In the genomic region with DNA sequence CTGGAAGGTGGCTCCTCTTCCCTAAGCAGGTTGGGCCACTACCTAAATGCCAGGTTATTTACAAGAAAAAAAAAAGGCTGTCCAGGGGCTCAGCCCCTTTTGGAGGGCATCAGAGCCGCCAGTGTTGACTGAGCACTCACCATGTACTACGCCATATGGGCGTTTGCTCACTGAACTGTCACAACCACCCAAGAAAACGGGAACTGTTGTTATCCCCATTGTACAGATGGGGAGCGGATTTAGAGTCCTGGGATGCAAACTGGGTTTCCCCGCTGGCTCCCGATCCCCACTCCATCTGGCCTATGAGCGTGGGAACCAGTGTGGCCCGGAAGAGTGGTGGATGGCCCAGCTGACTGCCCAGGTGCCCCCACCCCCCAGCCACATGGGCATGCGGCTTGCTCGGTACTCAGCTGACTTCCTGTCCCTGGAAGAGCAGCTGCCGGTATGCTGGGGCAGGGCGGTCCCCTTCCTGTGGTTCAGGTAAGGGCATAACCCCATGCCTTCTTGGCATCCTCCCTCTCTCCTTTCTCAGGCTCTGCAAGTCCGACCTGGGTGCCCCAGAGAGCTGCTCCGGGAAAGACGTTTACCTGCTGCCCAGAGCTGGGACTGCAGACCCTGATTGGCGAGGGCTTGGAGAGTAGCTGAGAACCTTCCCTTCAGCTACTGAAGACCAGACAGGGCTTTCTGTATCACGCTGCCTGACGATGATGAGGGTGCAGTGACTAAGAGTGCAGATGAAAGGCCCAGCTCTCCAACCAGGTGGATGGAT, we compare ENCODE assay signal across 1 cellular context.
TF ChIP-seq lines count a peak whose summit lies in the region.

No MANE protein-coding gene starts in this region.

TF ChIP-seq in GM12878, 131 proteins besides CTCF, POLR2A, EP300 and RAD21 (continues in another document):
- TF ChIP-seq, protein P1, sequence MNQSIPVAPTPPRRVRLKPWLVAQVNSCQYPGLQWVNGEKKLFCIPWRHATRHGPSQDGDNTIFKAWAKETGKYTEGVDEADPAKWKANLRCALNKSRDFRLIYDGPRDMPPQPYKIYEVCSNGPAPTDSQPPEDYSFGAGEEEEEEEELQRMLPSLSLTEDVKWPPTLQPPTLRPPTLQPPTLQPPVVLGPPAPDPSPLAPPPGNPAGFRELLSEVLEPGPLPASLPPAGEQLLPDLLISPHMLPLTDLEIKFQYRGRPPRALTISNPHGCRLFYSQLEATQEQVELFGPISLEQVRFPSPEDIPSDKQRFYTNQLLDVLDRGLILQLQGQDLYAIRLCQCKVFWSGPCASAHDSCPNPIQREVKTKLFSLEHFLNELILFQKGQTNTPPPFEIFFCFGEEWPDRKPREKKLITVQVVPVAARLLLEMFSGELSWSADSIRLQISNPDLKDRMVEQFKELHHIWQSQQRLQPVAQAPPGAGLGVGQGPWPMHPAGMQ (IDR thresholded peaks at IDR 0.05; ENCODE audit: borderline replicate concordance), result no peak
- TF ChIP-seq DPF2 (IDR thresholded peaks at IDR 0.05), result 0 out of 2 replicates have a peak, but pooled peaks have one; percentile 51
- TF ChIP-seq RB1 (IDR thresholded peaks at IDR 0.05; ENCODE audit: borderline replicate concordance), result peak; percentile 40; the same call in 1 of the 2 replicates
- TF ChIP-seq NFXL1 (IDR thresholded peaks at IDR 0.05; ENCODE audit: borderline replicate concordance), result no peak
- TF ChIP-seq, protein P2, sequence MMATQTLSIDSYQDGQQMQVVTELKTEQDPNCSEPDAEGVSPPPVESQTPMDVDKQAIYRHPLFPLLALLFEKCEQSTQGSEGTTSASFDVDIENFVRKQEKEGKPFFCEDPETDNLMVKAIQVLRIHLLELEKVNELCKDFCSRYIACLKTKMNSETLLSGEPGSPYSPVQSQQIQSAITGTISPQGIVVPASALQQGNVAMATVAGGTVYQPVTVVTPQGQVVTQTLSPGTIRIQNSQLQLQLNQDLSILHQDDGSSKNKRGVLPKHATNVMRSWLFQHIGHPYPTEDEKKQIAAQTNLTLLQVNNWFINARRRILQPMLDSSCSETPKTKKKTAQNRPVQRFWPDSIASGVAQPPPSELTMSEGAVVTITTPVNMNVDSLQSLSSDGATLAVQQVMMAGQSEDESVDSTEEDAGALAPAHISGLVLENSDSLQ (IDR thresholded peaks at IDR 0.05), result no peak
- peak; percentile 48; the same call in 1 of the 2 replicates for TF ChIP-seq MTA2 (IDR thresholded peaks at IDR 0.05; ENCODE audit: low read depth)
- TF ChIP-seq CEBPB (IDR thresholded peaks at IDR 0.05; ENCODE audit: borderline replicate concordance in 1 of 2, low read depth in 2 of 2, low read length in 2 of 2), result no peak
- TF ChIP-seq NBN (IDR thresholded peaks at IDR 0.05), result no peak
- peak; percentile 52; the same call in 1 of the 2 replicates for TF ChIP-seq SPI1 (IDR thresholded peaks at IDR 0.05; ENCODE audit: borderline replicate concordance, insufficient read depth, low read depth, low read length)
- TF ChIP-seq TCF12 (IDR thresholded peaks at IDR 0.05; ENCODE audit: low read depth, low read length), result peak; percentile 89
- no peak for TF ChIP-seq CBFB (IDR thresholded peaks at IDR 0.05; ENCODE audit: low read depth)
- TF ChIP-seq MXI1 (IDR thresholded peaks at IDR 0.05; ENCODE audit: low read depth, low read length), result 0 out of 2 replicates have a peak, but pooled peaks have one; percentile 29
- TF ChIP-seq SIN3A (IDR thresholded peaks at IDR 0.05; ENCODE audit: low read depth, low read length), result no peak; the same call in 1 of the 2 replicates
- no peak for TF ChIP-seq POU2F2 (IDR thresholded peaks at IDR 0.05; ENCODE audit: borderline replicate concordance, low read depth, low read length)
- no peak for TF ChIP-seq POLR2AphosphoS5 (IDR thresholded peaks at IDR 0.05; ENCODE audit: low read length)
- peak; percentile 64; the same call in 1 of the 2 replicates for TF ChIP-seq IKZF1 (conservative IDR thresholded peaks at IDR 0.05)
- peak; percentile 92 for TF ChIP-seq TCF3 (IDR thresholded peaks at IDR 0.05; ENCODE audit: borderline replicate concordance, insufficient read depth, low read depth, low read length)
- peak; percentile 68 for TF ChIP-seq GATAD2B (conservative IDR thresholded peaks at IDR 0.05; ENCODE audit: low read depth)
- no peak for TF ChIP-seq EZH2 (IDR thresholded peaks at IDR 0.05; ENCODE audit: borderline replicate concordance, control insufficient read depth, low read depth, low read length)
- TF ChIP-seq EED (IDR thresholded peaks at IDR 0.05; ENCODE audit: low read depth), result peak; percentile 63; the same call in 1 of the 2 replicates
- TF ChIP-seq ZNF217 (IDR thresholded peaks at IDR 0.05), result no peak
- no peak for TF ChIP-seq JUNB (IDR thresholded peaks at IDR 0.05)
- peak; percentile 58 to 82; a peak in 3 of 4 replicates for TF ChIP-seq BHLHE40 (IDR thresholded peaks at IDR 0.05; ENCODE audit: borderline replicate concordance in 1 of 2, low read depth in 2 of 2, low read length in 1 of 2)
- TF ChIP-seq, protein P3, sequence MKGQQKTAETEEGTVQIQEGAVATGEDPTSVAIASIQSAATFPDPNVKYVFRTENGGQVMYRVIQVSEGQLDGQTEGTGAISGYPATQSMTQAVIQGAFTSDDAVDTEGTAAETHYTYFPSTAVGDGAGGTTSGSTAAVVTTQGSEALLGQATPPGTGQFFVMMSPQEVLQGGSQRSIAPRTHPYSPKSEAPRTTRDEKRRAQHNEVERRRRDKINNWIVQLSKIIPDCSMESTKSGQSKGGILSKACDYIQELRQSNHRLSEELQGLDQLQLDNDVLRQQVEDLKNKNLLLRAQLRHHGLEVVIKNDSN (IDR thresholded peaks at IDR 0.05; ENCODE audit: borderline replicate concordance, extremely low read length, insufficient read depth, low read depth, low read length), result peak; percentile 61
- TF ChIP-seq, protein P4, sequence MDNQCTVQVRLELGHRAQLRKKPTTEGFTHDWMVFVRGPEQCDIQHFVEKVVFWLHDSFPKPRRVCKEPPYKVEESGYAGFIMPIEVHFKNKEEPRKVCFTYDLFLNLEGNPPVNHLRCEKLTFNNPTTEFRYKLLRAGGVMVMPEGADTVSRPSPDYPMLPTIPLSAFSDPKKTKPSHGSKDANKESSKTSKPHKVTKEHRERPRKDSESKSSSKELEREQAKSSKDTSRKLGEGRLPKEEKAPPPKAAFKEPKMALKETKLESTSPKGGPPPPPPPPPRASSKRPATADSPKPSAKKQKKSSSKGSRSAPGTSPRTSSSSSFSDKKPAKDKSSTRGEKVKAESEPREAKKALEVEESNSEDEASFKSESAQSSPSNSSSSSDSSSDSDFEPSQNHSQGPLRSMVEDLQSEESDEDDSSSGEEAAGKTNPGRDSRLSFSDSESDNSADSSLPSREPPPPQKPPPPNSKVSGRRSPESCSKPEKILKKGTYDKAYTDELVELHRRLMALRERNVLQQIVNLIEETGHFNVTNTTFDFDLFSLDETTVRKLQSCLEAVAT (IDR thresholded peaks at IDR 0.05), result peak; percentile 32; the same call in 1 of the 2 replicates
- TF ChIP-seq MEF2B (IDR thresholded peaks at IDR 0.05; ENCODE audit: partially characterized antibody, poor library complexity, severe bottlenecking), result peak; percentile 23
- TF ChIP-seq CHD2 (IDR thresholded peaks at IDR 0.05; ENCODE audit: borderline replicate concordance, low read depth, low read length), result peak; percentile 32; the same call in 1 of the 2 replicates
- TF ChIP-seq SMAD1 (IDR thresholded peaks at IDR 0.05; ENCODE audit: low read depth, partially characterized antibody), result no peak
- TF ChIP-seq, protein P5, sequence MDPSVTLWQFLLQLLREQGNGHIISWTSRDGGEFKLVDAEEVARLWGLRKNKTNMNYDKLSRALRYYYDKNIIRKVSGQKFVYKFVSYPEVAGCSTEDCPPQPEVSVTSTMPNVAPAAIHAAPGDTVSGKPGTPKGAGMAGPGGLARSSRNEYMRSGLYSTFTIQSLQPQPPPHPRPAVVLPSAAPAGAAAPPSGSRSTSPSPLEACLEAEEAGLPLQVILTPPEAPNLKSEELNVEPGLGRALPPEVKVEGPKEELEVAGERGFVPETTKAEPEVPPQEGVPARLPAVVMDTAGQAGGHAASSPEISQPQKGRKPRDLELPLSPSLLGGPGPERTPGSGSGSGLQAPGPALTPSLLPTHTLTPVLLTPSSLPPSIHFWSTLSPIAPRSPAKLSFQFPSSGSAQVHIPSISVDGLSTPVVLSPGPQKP (IDR thresholded peaks at IDR 0.05; ENCODE audit: low read depth, low read length), result no peak
- TF ChIP-seq SIX5 (IDR thresholded peaks at IDR 0.05; ENCODE audit: low read depth, low read length, severe bottlenecking), result no peak
- TF ChIP-seq PAX5 (IDR thresholded peaks at IDR 0.05; ENCODE audit: borderline replicate concordance, low read depth, low read length), result 0 out of 2 replicates have a peak, but pooled peaks have one; percentile 15
- TF ChIP-seq, protein P6, sequence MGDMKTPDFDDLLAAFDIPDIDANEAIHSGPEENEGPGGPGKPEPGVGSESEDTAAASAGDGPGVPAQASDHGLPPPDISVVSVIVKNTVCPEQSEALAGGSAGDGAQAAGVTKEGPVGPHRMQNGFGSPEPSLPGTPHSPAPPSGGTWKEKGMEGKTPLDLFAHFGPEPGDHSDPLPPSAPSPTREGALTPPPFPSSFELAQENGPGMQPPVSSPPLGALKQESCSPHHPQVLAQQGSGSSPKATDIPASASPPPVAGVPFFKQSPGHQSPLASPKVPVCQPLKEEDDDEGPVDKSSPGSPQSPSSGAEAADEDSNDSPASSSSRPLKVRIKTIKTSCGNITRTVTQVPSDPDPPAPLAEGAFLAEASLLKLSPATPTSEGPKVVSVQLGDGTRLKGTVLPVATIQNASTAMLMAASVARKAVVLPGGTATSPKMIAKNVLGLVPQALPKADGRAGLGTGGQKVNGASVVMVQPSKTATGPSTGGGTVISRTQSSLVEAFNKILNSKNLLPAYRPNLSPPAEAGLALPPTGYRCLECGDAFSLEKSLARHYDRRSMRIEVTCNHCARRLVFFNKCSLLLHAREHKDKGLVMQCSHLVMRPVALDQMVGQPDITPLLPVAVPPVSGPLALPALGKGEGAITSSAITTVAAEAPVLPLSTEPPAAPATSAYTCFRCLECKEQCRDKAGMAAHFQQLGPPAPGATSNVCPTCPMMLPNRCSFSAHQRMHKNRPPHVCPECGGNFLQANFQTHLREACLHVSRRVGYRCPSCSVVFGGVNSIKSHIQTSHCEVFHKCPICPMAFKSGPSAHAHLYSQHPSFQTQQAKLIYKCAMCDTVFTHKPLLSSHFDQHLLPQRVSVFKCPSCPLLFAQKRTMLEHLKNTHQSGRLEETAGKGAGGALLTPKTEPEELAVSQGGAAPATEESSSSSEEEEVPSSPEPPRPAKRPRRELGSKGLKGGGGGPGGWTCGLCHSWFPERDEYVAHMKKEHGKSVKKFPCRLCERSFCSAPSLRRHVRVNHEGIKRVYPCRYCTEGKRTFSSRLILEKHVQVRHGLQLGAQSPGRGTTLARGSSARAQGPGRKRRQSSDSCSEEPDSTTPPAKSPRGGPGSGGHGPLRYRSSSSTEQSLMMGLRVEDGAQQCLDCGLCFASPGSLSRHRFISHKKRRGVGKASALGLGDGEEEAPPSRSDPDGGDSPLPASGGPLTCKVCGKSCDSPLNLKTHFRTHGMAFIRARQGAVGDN (IDR thresholded peaks at IDR 0.05), result peak; percentile 90
- TF ChIP-seq, protein P7, sequence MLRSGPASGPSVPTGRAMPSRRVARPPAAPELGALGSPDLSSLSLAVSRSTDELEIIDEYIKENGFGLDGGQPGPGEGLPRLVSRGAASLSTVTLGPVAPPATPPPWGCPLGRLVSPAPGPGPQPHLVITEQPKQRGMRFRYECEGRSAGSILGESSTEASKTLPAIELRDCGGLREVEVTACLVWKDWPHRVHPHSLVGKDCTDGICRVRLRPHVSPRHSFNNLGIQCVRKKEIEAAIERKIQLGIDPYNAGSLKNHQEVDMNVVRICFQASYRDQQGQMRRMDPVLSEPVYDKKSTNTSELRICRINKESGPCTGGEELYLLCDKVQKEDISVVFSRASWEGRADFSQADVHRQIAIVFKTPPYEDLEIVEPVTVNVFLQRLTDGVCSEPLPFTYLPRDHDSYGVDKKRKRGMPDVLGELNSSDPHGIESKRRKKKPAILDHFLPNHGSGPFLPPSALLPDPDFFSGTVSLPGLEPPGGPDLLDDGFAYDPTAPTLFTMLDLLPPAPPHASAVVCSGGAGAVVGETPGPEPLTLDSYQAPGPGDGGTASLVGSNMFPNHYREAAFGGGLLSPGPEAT (IDR thresholded peaks at IDR 0.05; ENCODE audit: low read depth), result 0 out of 2 replicates have a peak, but pooled peaks have one; percentile 33
- 0 out of 2 replicates have a peak, but pooled peaks have one; percentile 43 for TF ChIP-seq NR2F1 (conservative IDR thresholded peaks at IDR 0.05)
- TF ChIP-seq ZNF592 (IDR thresholded peaks at IDR 0.05), result no peak
- TF ChIP-seq KLF5 (IDR thresholded peaks at IDR 0.05; ENCODE audit: partially characterized antibody), result peak; percentile 58
- TF ChIP-seq RAD51 (IDR thresholded peaks at IDR 0.05), result peak; percentile 80
- TF ChIP-seq CHD4 (IDR thresholded peaks at IDR 0.05), result no peak
- no peak for TF ChIP-seq NFYA (IDR thresholded peaks at IDR 0.05; ENCODE audit: borderline replicate concordance, low read depth, low read length)
- TF ChIP-seq RUNX3 (IDR thresholded peaks at IDR 0.05; ENCODE audit: low read length), result peak; percentile 62
- TF ChIP-seq IKZF2 (IDR thresholded peaks at IDR 0.05), result peak; percentile 50 to 60; a peak in 2 of 4 replicates
